In the genomic region with DNA sequence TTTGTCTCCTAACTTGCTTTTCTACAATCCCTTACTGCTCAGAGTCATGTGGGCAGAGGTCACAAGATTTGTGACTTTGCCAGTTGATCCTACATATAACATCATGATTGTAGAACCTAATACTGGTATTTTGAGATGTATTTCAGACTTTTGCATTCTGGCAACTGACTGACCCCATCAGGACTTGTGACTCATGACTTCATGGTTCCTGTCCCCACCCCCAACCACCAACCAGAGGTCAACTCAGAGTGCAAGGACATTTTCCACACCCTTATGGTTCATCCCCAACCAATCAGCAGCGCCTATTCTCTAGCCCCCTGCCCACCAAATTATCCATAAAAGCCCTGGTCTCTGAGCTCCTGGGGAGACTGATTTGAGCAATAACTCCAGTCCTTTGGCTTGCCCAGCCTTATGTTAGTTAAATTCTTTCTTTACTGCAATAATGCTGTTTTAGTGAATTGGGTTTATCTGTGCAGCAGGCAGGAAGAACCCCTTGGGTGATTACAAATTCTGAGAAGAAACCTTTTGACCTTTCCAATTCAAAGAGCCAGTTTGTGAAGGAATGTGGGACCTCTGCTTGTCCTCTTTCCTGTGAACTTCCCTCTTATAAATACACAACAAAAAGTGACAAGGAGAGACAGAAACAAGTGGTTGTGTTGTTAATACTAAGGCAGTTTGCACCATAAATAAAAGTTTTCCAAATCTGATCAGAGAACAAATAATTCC, we compare ENCODE assay signal across 21 cellular contexts.
"Had no signal": no experiment of that assay in that cellular context is flagged by ENCODE, and none has a peak within 500 bp of the region (broad histone marks: within the 10 kb centered on the region; RNA-seq: fewer than 3 reads in every experiment).

No MANE protein-coding gene starts in this region.

- ATAC-seq: activated CD8-positive, alpha-beta T cell treated with anti-CD3 and anti-CD28 coated beads, Interleukin-2, amount 10 ng/mL, durations not matched to agents 7 days and 5 days; T-cell had no signal

- H3K36me3 Mint-ChIP-seq: brain, T-cell had no signal

- H3K4me1 Mint-ChIP-seq: activated CD4-positive, alpha-beta T cell treated with anti-CD3 and anti-CD28 coated beads, Interleukin-2, amount 10 ng/mL, durations not matched to agents 7 days and 5 days; brain; immature natural killer cell; nephron progenitor cell had no signal

- DNase-seq: activated CD4-positive, alpha-beta T cell treated with anti-CD3 and anti-CD28 coated beads, Interleukin-2, amount 10 ng/mL, durations not matched to agents 7 days and 5 days; activated CD8-positive, alpha-beta T cell treated with anti-CD3 and anti-CD28 coated beads, Interleukin-2, amount 10 ng/mL, durations not matched to agents 7 days and 5 days; activated naive CD4-positive, alpha-beta T cell treated with Interleukin-2 at 50 U/mL for 16 hours; activated T-cell treated with anti-CD3 and anti-CD28 coated beads, Interleukin-2, amount 50 U/mL, for 24 hours; anterior cingulate cortex; central memory CD4-positive, alpha-beta T cell; colonic mucosa; erythroblast; immature natural killer cell; kidney glomerular epithelial cell; left ventricle myocardium inferior; nephron progenitor cell; T-cell; trophoblast cell had no signal

- H3K4me3 Mint-ChIP-seq: activated CD4-positive, alpha-beta T cell treated with anti-CD3 and anti-CD28 coated beads, Interleukin-2, amount 10 ng/mL, durations not matched to agents 7 days and 5 days; activated CD8-positive, alpha-beta T cell treated with anti-CD3 and anti-CD28 coated beads, Interleukin-2, amount 10 ng/mL, durations not matched to agents 7 days and 5 days; activated T-cell treated with anti-CD3 and anti-CD28 coated beads, Interleukin-2, amount 50 U/mL, for 24 hours; brain; immature natural killer cell; nephron progenitor cell; stimulated activated naive CD8-positive, alpha-beta T cell treated with anti-CD3 and anti-CD28 coated beads, Interleukin-15, Interleukin-2, amounts not matched to agents 100 ng/mL and 50 ng/mL, for 24 hours; T-cell had no signal

- H3K4me3 ChIP-seq: colonic mucosa, left ventricle myocardium inferior, prostate gland, right atrium auricular region, skin epidermis, suprapubic skin had no signal

- H3K27ac Mint-ChIP-seq: activated CD4-positive, alpha-beta T cell treated with anti-CD3 and anti-CD28 coated beads, Interleukin-2, amount 10 ng/mL, durations not matched to agents 7 days and 5 days; activated CD8-positive, alpha-beta T cell treated with anti-CD3 and anti-CD28 coated beads, Interleukin-2, amount 10 ng/mL, durations not matched to agents 7 days and 5 days; activated T-cell treated with anti-CD3 and anti-CD28 coated beads, Interleukin-2, amount 50 U/mL, for 24 hours; activated T-helper 2 cell treated with anti-CD3 and anti-CD28 coated beads, Interferon-gamma antibody, Interleukin-2, Interleukin-4, amounts not matched to agents 10 μg/mL and 5 μg/mL and 100 μg/mL, durations not matched to agents 14 hours and 24 hours and 36 hours; brain; immature natural killer cell; nephron progenitor cell; stimulated activated naive CD8-positive, alpha-beta T cell treated with anti-CD3 and anti-CD28 coated beads, Interleukin-15, Interleukin-2, amounts not matched to agents 100 ng/mL and 50 ng/mL, for 24 hours; T-cell had no signal

- H3K27me3 Mint-ChIP-seq: brain had no signal

- H3K9me3 Mint-ChIP-seq: activated CD4-positive, alpha-beta T cell treated with anti-CD3 and anti-CD28 coated beads, Interleukin-2, amount 10 ng/mL, durations not matched to agents 7 days and 5 days; activated T-helper 2 cell treated with anti-CD3 and anti-CD28 coated beads, Interferon-gamma antibody, Interleukin-2, Interleukin-4, amounts not matched to agents 10 μg/mL and 5 μg/mL and 100 μg/mL, durations not matched to agents 14 hours and 24 hours and 36 hours; stimulated activated naive CD8-positive, alpha-beta T cell treated with anti-CD3 and anti-CD28 coated beads, Interleukin-15, Interleukin-2, amounts not matched to agents 100 ng/mL and 50 ng/mL, for 24 hours had no signal
